10 cellular contexts compared by ENCODE assay signal in genomic region chr3:134291300-134292254, GRCh38. TPM values are rescaled to one million over a fixed set of nuclear protein-coding genes. Genes with fewer than 3 reads are reported as not detected.
DNase-seq lines count a peak whose midpoint lies in the region; ATAC-seq and TF ChIP-seq lines count a peak whose summit lies in the region.
"Had no signal": no experiment of that assay in that cellular context is flagged by ENCODE, and none has a peak within 500 bp of the region (broad histone marks: within the 10 kb centered on the region; RNA-seq: fewer than 3 reads in every experiment).

No MANE protein-coding gene starts in this region.

- peak overlapping the region; percentile 44 for H3K27ac Mint-ChIP-seq in MCF 10A (ENCODE audit: low read depth, unreplicated experiment)
- no peak overlapping the region for H3K27ac Mint-ChIP-seq in immature natural killer cell
- no peak overlapping the region for H3K27ac Mint-ChIP-seq in activated T-cell treated with anti-CD3 and anti-CD28 coated beads, Interleukin-2, amount 50 U/mL, for 72 hours

- peaks cover 8% of the 10 kb centered on the region for H3K27me3 Mint-ChIP-seq in MCF 10A (ENCODE audit: insufficient read depth, unreplicated experiment)
- H3K27me3 Mint-ChIP-seq in immature natural killer cell (ENCODE audit: low read depth in 3 of 3), result peaks cover 9 to 21% (median 11%) of the 10 kb centered on the region in 3 donors
- H3K27me3 Mint-ChIP-seq in activated T-cell treated with anti-CD3 and anti-CD28 coated beads, Interleukin-2, amount 50 U/mL, for 72 hours (ENCODE audit: low read depth), result peaks cover 44% of the 10 kb centered on the region

- H3K4me3 ChIP-seq in lower leg skin (ENCODE audit: low read depth, poor library complexity, severe bottlenecking), result no peak overlapping the region
- no peak overlapping the region for H3K4me3 ChIP-seq in transverse colon
- H3K4me3 ChIP-seq: thoracic aorta had no signal

- H3K27ac ChIP-seq in transverse colon, result peak overlapping the region; percentile 51 to 80 (median 62)
- H3K27ac ChIP-seq: thoracic aorta had no signal

- TF ChIP-seq POLR2A in lower leg skin (IDR thresholded peaks at IDR 0.05) (no peak), transverse colon (IDR thresholded peaks at IDR 0.05) (no peak)

- CTCF ChIA-PET in MCF 10A (lab: Yijun Ruan, JAX), result interaction anchor here (0.7 to 1.3 kb wide), 2 partner anchors 79 to 153 kb away, joined by 3 to 7 read pairs; no protein-coding TSS in a partner anchor

- peaks cover 12% of the 10 kb centered on the region for H3K9me3 Mint-ChIP-seq in MCF 10A (ENCODE audit: unreplicated experiment)
- no peaks in the 10 kb centered on the region for H3K9me3 Mint-ChIP-seq in immature natural killer cell
- H3K9me3 Mint-ChIP-seq in activated T-cell treated with anti-CD3 and anti-CD28 coated beads, Interleukin-2, amount 50 U/mL, for 72 hours, result peaks cover 0 to 5% of the 10 kb centered on the region in 2 donors

- H3K4me1 Mint-ChIP-seq in MCF 10A (ENCODE audit: insufficient read depth, unreplicated experiment) (peaks cover 15% of the 10 kb centered on the region), immature natural killer cell (no peaks in the 10 kb centered on the region)
- H3K4me1 Mint-ChIP-seq in activated T-cell treated with anti-CD3 and anti-CD28 coated beads, Interleukin-2, amount 50 U/mL, for 72 hours (ENCODE audit: low read depth), result peaks cover 4% of the 10 kb centered on the region

- ATAC-seq in activated T-cell treated with anti-CD3 and anti-CD28 coated beads, Interleukin-2, amount 50 U/mL, for 72 hours (replicated peaks in 1 of 2), result no peak

- peaks cover 0 to 5% of the 10 kb centered on the region in 2 donors for H3K9me3 ChIP-seq in transverse colon
- H3K9me3 ChIP-seq: thoracic aorta had no signal

- H3K4me3 Mint-ChIP-seq in MCF 10A (ENCODE audit: unreplicated experiment) (no peak overlapping the region), immature natural killer cell (no peak overlapping the region)
- no peak overlapping the region for H3K4me3 Mint-ChIP-seq in activated T-cell treated with anti-CD3 and anti-CD28 coated beads, Interleukin-2, amount 50 U/mL, for 72 hours

- H3K4me1 ChIP-seq in transverse colon, result peaks cover 3 to 12% (median 5%) of the 10 kb centered on the region in 4 donors

- DNase-seq in LHCN-M2 (ENCODE audit: low read depth) (peak; percentile 55), MCF 10A (ENCODE audit: unreplicated experiment) (peak; percentile 97), lower leg skin (ENCODE audit: low spot score in 2 of 2) (peak; percentile 92 to 96), transverse colon (peak; percentile 63), immature natural killer cell (no peak), CD1c-positive myeloid dendritic cell (ENCODE audit: extremely low spot score) (no peak)
- DNase-seq in central memory CD4-positive, alpha-beta T cell, result no peak
- DNase-seq in activated T-cell treated with anti-CD3 and anti-CD28 coated beads, Interleukin-2, amount 50 U/mL, for 72 hours, result no peak
- DNase-seq: NCI-H524 treated with DMSO at 0.1 percent for 48 hours had no signal

- in situ Hi-C loops in transverse colon (cut with MboI; ENCODE audit: low pct_ligation_motif_present in 1 of 4, low pct_unique_long_range_greater_than_20kb in 1 of 4, low sequenced_read_pairs in 3 of 4), result loop anchor here in 1 of 4 donors (10.0 kb wide), 1 partner anchor 77 kb away; no protein-coding TSS in a partner anchor

- intact Hi-C loops in MCF 10A (cut with micrococcal nuclease) (no loop called here), lower leg skin (cut with DNase I; ENCODE audit: low total_unique reads) (no loop called here), transverse colon (cut with DNase I; ENCODE audit: low total_unique reads) (no loop called here)

- BruUV-seq in MCF 10A (replicated peaks; lab: Mats Ljungman, UMichigan), result no TSS peak

- WGBS in lower leg skin, 2 donors, result 24 to 30% methylated on average over 4 of the region's 4 CpGs
- 44 to 61% methylated on average over 3 to 4 of the region's 4 CpGs for WGBS in transverse colon (ENCODE audit: low coverage in 1 of 2), 2 donors

- H3K36me3 Mint-ChIP-seq in MCF 10A (ENCODE audit: insufficient read depth, unreplicated experiment) (no peaks in the 10 kb centered on the region), immature natural killer cell (no peaks in the 10 kb centered on the region)
- peaks cover 5 to 7% of the 10 kb centered on the region in 2 donors for H3K36me3 Mint-ChIP-seq in activated T-cell treated with anti-CD3 and anti-CD28 coated beads, Interleukin-2, amount 50 U/mL, for 72 hours (ENCODE audit: insufficient read depth in 2 of 2)

- TF ChIP-seq EP300 in transverse colon (IDR thresholded peaks at IDR 0.05; ENCODE audit: low read depth), result no peak

- H3K36me3 ChIP-seq in transverse colon, result no peaks in the 10 kb centered on the region
- H3K36me3 ChIP-seq: thoracic aorta had no signal

- TF ChIP-seq CTCF in MCF 10A (IDR thresholded peaks at IDR 0.05; ENCODE audit: unreplicated experiment), result no peak
- TF ChIP-seq CTCF in lower leg skin (IDR thresholded peaks at IDR 0.05), result no peak
- TF ChIP-seq CTCF in transverse colon (IDR thresholded peaks at IDR 0.05), result no peak

- POLR2A ChIA-PET in MCF 10A (lab: Yijun Ruan, JAX), result interaction anchor here (1.6 to 1.9 kb wide), 3 partner anchors 43 to 79 kb away, joined by 4 to 7 read pairs (median 5); no protein-coding TSS in a partner anchor

- H3K27me3 ChIP-seq in transverse colon, result no peaks in the 10 kb centered on the region

RNA-seq across cellular contexts. Expression of gene RYK, which starts 40.9 kb away (rescaled TPM):
- total RNA-seq in LHCN-M2 (2014; rRNA removed), result 54.3 and 57.3 TPM in 2 replicates
- polyA plus RNA-seq in LHCN-M2 (2012), result 21.9 TPM
- total RNA-seq in MCF 10A (2022), result 76.1 and 79.8 TPM in 2 replicates
- total RNA-seq in lower leg skin, result 10 to 100 TPM; 44.8 to 66.7 (median 56.6) TPM
- total RNA-seq in transverse colon, result 10 to 100 TPM; 20.2 to 91.1 (median 61.6) TPM
- 10 to 100 TPM in 1 of 3 donors, 1 to 10 TPM in 2; 2.2 to 12.7 (median 6.5) TPM for polyA plus RNA-seq in immature natural killer cell
- 10 to 100 TPM; 18.1 to 23.5 TPM for total RNA-seq in activated T-cell treated with anti-CD3 and anti-CD28 coated beads, Interleukin-2, amount 50 U/mL, for 72 hours

Comparison
In these comparisons a context has a peak if more than half of its experiments do, and no peak if none do; other contexts are left out.
1. DNase-seq: peak in LHCN-M2 (single experiment), MCF 10A (single experiment), lower leg skin (2 of 2) and transverse colon (single experiment); none in immature natural killer cell (0 of 3), central memory CD4-positive, alpha-beta T cell (single experiment), activated T-cell treated with anti-CD3 and anti-CD28 coated beads, Interleukin-2, amount 50 U/mL, for 72 hours (0 of 2) and CD1c-positive myeloid dendritic cell (single experiment).